ENCODE assay signal across 10 cellular contexts in genomic region chr10:118732253-118733194, GRCh38. TPM values are rescaled to one million over a fixed set of nuclear protein-coding genes. Genes with fewer than 3 reads are reported as not detected.
A peak's percentile ranks its signal among the peaks of the same experiment; 100 is the strongest.
DNase-seq lines count a peak whose midpoint lies in the region; ATAC-seq and TF ChIP-seq lines count a peak whose summit lies in the region.
"Had no signal": no experiment of that assay in that cellular context is flagged by ENCODE, and none has a peak within 500 bp of the region (broad histone marks: within the 10 kb centered on the region; RNA-seq: fewer than 3 reads in every experiment).

No MANE protein-coding gene starts in this region.

- H3K36me3 ChIP-seq in right atrium auricular region, result no peaks in the 10 kb centered on the region
- H3K36me3 ChIP-seq in endodermal cell (ENCODE audit: control insufficient read depth, insufficient read depth, low read length), result no peaks in the 10 kb centered on the region
- H3K36me3 ChIP-seq in transverse colon, result no peaks in the 10 kb centered on the region

- peak; percentile 38 for ATAC-seq in Right ventricle myocardium superior (ENCODE audit: poor library complexity)
- peak; percentile 52 for ATAC-seq in HG03280 (IDR thresholded peaks at IDR 0.05; ENCODE audit: unreplicated experiment)
- no peak for ATAC-seq in SK-N-SH treated with all-trans-retinoic acid at 6 μM for 48 hours

- intact Hi-C loops in Right ventricle myocardium superior (cut with DNase I), result no loop called here
- intact Hi-C loops in transverse colon (cut with DNase I; ENCODE audit: low total_unique reads), result no loop called here

- in situ Hi-C loops in transverse colon (cut with MboI; ENCODE audit: low pct_ligation_motif_present in 1 of 4, low pct_unique_long_range_greater_than_20kb in 1 of 4, low sequenced_read_pairs in 3 of 4), result no loop called here

- H3K9me3 ChIP-seq in right atrium auricular region (no peaks in the 10 kb centered on the region), endodermal cell (ENCODE audit: control insufficient read depth, low read length) (no peaks in the 10 kb centered on the region), transverse colon (no peaks in the 10 kb centered on the region)

- DNase-seq in Right ventricle myocardium superior (no peak), right atrium auricular region (ENCODE audit: low spot score) (no peak), endodermal cell (peak; percentile 53), transverse colon (peak; percentile 45), KG1 (lab: John Stamatoyannopoulos, UW) (no peak), NCI-H345 (lab: John Stamatoyannopoulos, UW) (no peak)

- no peak overlapping the region for H3K4me3 Mint-ChIP-seq in endodermal cell
- H3K4me3 Mint-ChIP-seq: brain had no signal

- H3K27ac Mint-ChIP-seq in endodermal cell, result peak overlapping the region; percentile 26

- 75 to 78% methylated on average over 4 to 12 of the region's 12 CpGs for WGBS in endodermal cell (ENCODE audit: insufficient coverage in 1 of 2, insufficient read length in 1 of 2), 2 experiments
- 18 to 59% methylated on average over 9 to 12 of the region's 12 CpGs for WGBS in transverse colon (ENCODE audit: low coverage in 1 of 2), 2 donors

- TF ChIP-seq EP300 in transverse colon (IDR thresholded peaks at IDR 0.05; ENCODE audit: low read depth), result no peak

- H3K9ac ChIP-seq in endodermal cell (ENCODE audit: extremely low read depth, low read length, poor library complexity, severe bottlenecking), result no peak overlapping the region

- no peak overlapping the region for H3K27ac ChIP-seq in right atrium auricular region
- H3K27ac ChIP-seq in endodermal cell (ENCODE audit: low read depth, low read length), result no peak overlapping the region
- H3K27ac ChIP-seq in transverse colon, result peak overlapping the region in 3 of 4 donors; percentile 40 to 70 (median 59)

- H3K27me3 ChIP-seq in right atrium auricular region, result no peaks in the 10 kb centered on the region
- H3K27me3 ChIP-seq in endodermal cell (ENCODE audit: control insufficient read depth, insufficient read depth, low read length, poor library complexity, severe bottlenecking), result no peaks in the 10 kb centered on the region
- no peaks in the 10 kb centered on the region for H3K27me3 ChIP-seq in transverse colon

- TF ChIP-seq CTCF in right atrium auricular region (IDR thresholded peaks at IDR 0.05) (no peak), endodermal cell (conservative IDR thresholded peaks at IDR 0.05) (no peak), transverse colon (IDR thresholded peaks at IDR 0.05) (no peak)

- H3K27me3 Mint-ChIP-seq in endodermal cell (ENCODE audit: insufficient read depth), result no peaks in the 10 kb centered on the region
- H3K27me3 Mint-ChIP-seq: brain had no signal

- H3K9me3 Mint-ChIP-seq in endodermal cell, result no peaks in the 10 kb centered on the region
- H3K9me3 Mint-ChIP-seq: brain had no signal

- peaks cover 58% of the 10 kb centered on the region for H3K4me1 Mint-ChIP-seq in endodermal cell

- H3K4me1 ChIP-seq in right atrium auricular region (peaks cover 0 to 71% of the 10 kb centered on the region in 2 donors), endodermal cell (ENCODE audit: control insufficient read depth, insufficient read depth, low read length) (peaks cover 27% of the 10 kb centered on the region), transverse colon (peaks cover 52 to 85% (median 65%) of the 10 kb centered on the region in 4 donors)

- no peak for TF ChIP-seq POLR2A in transverse colon (IDR thresholded peaks at IDR 0.05)

- H3K36me3 Mint-ChIP-seq in endodermal cell (ENCODE audit: low read depth), result no peaks in the 10 kb centered on the region

- H3K4me3 ChIP-seq in right atrium auricular region (no peak overlapping the region), endodermal cell (ENCODE audit: low read length) (no peak overlapping the region), transverse colon (no peak overlapping the region)
- H3K4me3 ChIP-seq: smooth muscle cell had no signal

TF ChIP-seq in SK-N-SH treated with all-trans-retinoic acid at 6 μM for 48 hours, 23 proteins besides CTCF, POLR2A, EP300 and RAD21:
- TF ChIP-seq TOX (CRISPR knock-in tag; IDR thresholded peaks at IDR 0.05; ENCODE audit: borderline replicate concordance) (no peak), BACH2 (CRISPR knock-in tag; IDR thresholded peaks at IDR 0.05; ENCODE audit: borderline replicate concordance) (no peak), ISL1 (CRISPR knock-in tag; IDR thresholded peaks at IDR 0.05) (no peak), GLIS3 (CRISPR knock-in tag; IDR thresholded peaks at IDR 0.05) (no peak), ARNTL (CRISPR knock-in tag; IDR thresholded peaks at IDR 0.05; ENCODE audit: borderline replicate concordance, low read depth) (no peak), TCF4 (CRISPR knock-in tag; IDR thresholded peaks at IDR 0.05; ENCODE audit: borderline replicate concordance) (no peak)
- TF ChIP-seq, protein P1, sequence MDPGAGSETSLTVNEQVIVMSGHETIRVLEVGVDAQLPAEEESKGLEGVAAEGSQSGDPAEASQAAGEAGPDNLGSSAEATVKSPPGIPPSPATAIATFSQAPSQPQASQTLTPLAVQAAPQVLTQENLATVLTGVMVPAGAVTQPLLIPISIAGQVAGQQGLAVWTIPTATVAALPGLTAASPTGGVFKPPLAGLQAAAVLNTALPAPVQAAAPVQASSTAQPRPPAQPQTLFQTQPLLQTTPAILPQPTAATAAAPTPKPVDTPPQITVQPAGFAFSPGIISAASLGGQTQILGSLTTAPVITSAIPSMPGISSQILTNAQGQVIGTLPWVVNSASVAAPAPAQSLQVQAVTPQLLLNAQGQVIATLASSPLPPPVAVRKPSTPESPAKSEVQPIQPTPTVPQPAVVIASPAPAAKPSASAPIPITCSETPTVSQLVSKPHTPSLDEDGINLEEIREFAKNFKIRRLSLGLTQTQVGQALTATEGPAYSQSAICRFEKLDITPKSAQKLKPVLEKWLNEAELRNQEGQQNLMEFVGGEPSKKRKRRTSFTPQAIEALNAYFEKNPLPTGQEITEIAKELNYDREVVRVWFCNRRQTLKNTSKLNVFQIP (CRISPR knock-in tag; IDR thresholded peaks at IDR 0.05; ENCODE audit: borderline replicate concordance, low read depth), result no peak
TF ChIP-seq in SK-N-SH treated with all-trans-retinoic acid at 6 μM for 48 hours: peak in this region for 0.

RNA-seq across cellular contexts. Expression of gene CACUL1, which starts 22.2 kb away (rescaled TPM):
- total RNA-seq in Right ventricle myocardium superior, result 21.4 TPM
- 10 to 100 TPM; 17.2 to 17.5 TPM for total RNA-seq in right atrium auricular region
- 10 to 100 TPM; 37.5 to 38.9 TPM for total RNA-seq in endodermal cell
- 23.7 TPM for polyA plus RNA-seq in endodermal cell (2013, experiment 1 of 2)
- 23.1 TPM for polyA plus RNA-seq in endodermal cell (2013, experiment 2 of 2)
- total RNA-seq in transverse colon, result 10 to 100 TPM; 13.1 to 29.1 (median 23.2) TPM

Comparison
In these comparisons a context has a peak if more than half of its experiments do, and no peak if none do; other contexts are left out.
1. DNase-seq: peak in endodermal cell (single experiment) and transverse colon (single experiment); none in Right ventricle myocardium superior (single experiment), right atrium auricular region (single experiment), KG1 (single experiment) and NCI-H345 (single experiment).
2. H3K27ac ChIP-seq: peak in transverse colon (3 of 4); none in right atrium auricular region (0 of 2) and endodermal cell (single experiment).